In the genomic region with DNA sequence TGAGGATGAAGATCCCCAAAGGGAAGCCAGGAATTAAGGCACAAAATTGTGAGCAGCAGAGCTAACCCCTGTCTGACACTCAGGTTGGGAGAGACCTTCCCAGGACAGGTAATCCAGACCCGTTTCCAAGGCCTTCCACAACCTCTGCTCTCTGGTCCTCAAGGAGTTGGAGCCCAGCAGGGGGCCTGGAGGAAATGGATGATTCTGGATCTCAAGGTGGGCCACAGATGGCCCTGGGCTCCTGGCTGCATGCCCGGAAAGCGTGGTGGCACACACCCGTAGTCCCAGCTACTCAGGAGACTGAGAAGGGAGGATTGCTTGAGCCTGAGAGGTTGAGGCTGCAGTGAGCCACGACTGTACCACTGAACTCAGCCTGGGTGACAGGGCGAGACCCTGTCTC, we compare ENCODE assay signal across 1 cellular context.
TF ChIP-seq lines count a peak whose summit lies in the region.

No MANE protein-coding gene starts in this region.

TF ChIP-seq in neural cell, 6 proteins besides CTCF, POLR2A, EP300 and RAD21 (continued from another document):
- TF ChIP-seq, protein P1, sequence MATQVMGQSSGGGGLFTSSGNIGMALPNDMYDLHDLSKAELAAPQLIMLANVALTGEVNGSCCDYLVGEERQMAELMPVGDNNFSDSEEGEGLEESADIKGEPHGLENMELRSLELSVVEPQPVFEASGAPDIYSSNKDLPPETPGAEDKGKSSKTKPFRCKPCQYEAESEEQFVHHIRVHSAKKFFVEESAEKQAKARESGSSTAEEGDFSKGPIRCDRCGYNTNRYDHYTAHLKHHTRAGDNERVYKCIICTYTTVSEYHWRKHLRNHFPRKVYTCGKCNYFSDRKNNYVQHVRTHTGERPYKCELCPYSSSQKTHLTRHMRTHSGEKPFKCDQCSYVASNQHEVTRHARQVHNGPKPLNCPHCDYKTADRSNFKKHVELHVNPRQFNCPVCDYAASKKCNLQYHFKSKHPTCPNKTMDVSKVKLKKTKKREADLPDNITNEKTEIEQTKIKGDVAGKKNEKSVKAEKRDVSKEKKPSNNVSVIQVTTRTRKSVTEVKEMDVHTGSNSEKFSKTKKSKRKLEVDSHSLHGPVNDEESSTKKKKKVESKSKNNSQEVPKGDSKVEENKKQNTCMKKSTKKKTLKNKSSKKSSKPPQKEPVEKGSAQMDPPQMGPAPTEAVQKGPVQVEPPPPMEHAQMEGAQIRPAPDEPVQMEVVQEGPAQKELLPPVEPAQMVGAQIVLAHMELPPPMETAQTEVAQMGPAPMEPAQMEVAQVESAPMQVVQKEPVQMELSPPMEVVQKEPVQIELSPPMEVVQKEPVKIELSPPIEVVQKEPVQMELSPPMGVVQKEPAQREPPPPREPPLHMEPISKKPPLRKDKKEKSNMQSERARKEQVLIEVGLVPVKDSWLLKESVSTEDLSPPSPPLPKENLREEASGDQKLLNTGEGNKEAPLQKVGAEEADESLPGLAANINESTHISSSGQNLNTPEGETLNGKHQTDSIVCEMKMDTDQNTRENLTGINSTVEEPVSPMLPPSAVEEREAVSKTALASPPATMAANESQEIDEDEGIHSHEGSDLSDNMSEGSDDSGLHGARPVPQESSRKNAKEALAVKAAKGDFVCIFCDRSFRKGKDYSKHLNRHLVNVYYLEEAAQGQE (IDR thresholded peaks at IDR 0.05; ENCODE audit: borderline replicate concordance): no peak
- TF ChIP-seq TAF1 (IDR thresholded peaks at IDR 0.05; ENCODE audit: low read depth): no peak
- no peak for TF ChIP-seq POLR2AphosphoS5 (IDR thresholded peaks at IDR 0.05)
